ENCODE assay signal across 36 cellular contexts in the genomic region with DNA sequence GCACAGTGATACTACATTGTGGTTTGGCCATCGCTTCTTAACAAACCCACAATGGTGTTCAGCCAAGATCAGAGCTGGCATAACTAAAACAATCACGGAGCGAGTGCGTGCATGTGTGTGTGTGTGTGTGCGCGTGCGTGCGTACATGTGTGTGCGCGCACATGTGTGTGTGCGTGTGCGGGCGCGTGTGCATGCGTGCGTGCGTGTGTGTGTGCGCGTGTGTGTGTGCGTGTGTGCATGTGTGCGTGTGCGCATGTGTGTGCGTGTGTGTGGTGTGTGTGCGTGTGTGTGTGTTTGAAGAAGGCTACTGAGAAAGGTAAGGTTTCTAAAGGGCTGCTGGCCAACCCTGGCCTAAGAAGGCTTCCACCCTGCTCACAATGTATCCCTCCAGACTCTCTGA.
"Had no signal": no experiment of that assay in that cellular context is flagged by ENCODE, and none has a peak within 500 bp of the region (broad histone marks: within the 10 kb centered on the region; RNA-seq: fewer than 3 reads in every experiment).

No MANE protein-coding gene starts in this region.

- H3K36me3 Mint-ChIP-seq: activated CD4-positive, alpha-beta memory T cell treated with anti-CD3 and anti-CD28 coated beads for 36 hours; activated naive CD4-positive, alpha-beta T cell treated with anti-CD3 and anti-CD28 coated beads, Interleukin-2, amount 50 U/mL, for 72 hours; activated naive CD8-positive, alpha-beta T cell treated with anti-CD3 and anti-CD28 coated beads for 36 hours had no signal

- H3K4me3 Mint-ChIP-seq: activated B cell treated with CpG ODN at 0.5 μM for 24 hours; activated CD4-positive, alpha-beta memory T cell treated with anti-CD3 and anti-CD28 coated beads for 36 hours; activated CD4-positive, alpha-beta T cell treated with anti-CD3 and anti-CD28 coated beads, Interleukin-2, amount 10 ng/mL, durations not matched to agents 24 days and 14 days; activated CD8-positive, alpha-beta T cell treated with anti-CD3 and anti-CD28 coated beads for 36 hours; activated naive CD4-positive, alpha-beta T cell treated with anti-CD3 and anti-CD28 coated beads for 36 hours; activated naive CD8-positive, alpha-beta T cell treated with anti-CD3 and anti-CD28 coated beads for 36 hours; activated T-cell treated with anti-CD3 and anti-CD28 coated beads, Interleukin-2, amount 50 U/mL, for 4 hours; activated T-cell treated with anti-CD3 and anti-CD28 coated beads, Interleukin-2, amount 50 U/mL, for 72 hours; activated T-helper 1 cell treated with anti-CD3 and anti-CD28 coated beads, Interleukin-12 subunit alpha, Interleukin-12 subunit beta, Interleukin-2, Interleukin-4 antibody, amounts not matched to agents 30 ng/mL and 10 ng/mL and 1 ng/mL, durations not matched to agents 14 hours and 24 hours and 36 hours; activated T-helper 17 cell treated with anti-CD3 and anti-CD28 coated beads, Interleukin-2, amount 50 U/mL, for 72 hours; T-helper 1 cell treated with Interleukin-12 subunit alpha and Interleukin-12 subunit beta and Interleukin-4 antibody, amounts not matched to agents 30 μg/mL and 1 μg/mL, for 36 hours; T-helper 2 cell treated with Interferon-gamma antibody and Interleukin-4, amounts not matched to agents 5 μg/mL and 100 μg/mL, for 36 hours had no signal

- H3K4me1 Mint-ChIP-seq: activated B cell treated with CpG ODN at 0.5 μM for 24 hours; activated CD4-positive, alpha-beta T cell treated with anti-CD3 and anti-CD28 coated beads, Interleukin-2, amount 10 ng/mL, durations not matched to agents 24 days and 14 days; activated naive CD8-positive, alpha-beta T cell treated with anti-CD3 and anti-CD28 coated beads for 36 hours; activated T-helper 17 cell treated with anti-CD3 and anti-CD28 coated beads, Interleukin-2, amount 50 U/mL, for 72 hours had no signal

- ATAC-seq: activated CD8-positive, alpha-beta T cell treated with anti-CD3 and anti-CD28 coated beads for 36 hours; activated naive CD4-positive, alpha-beta T cell treated with anti-CD3 and anti-CD28 coated beads, Interleukin-2, amount 50 U/mL, for 72 hours; activated T-cell treated with anti-CD3 and anti-CD28 coated beads, Interleukin-2, amount 50 U/mL, for 4 hours; activated T-cell treated with anti-CD3 and anti-CD28 coated beads, Interleukin-2, amount 50 U/mL, for 72 hours; activated T-helper 17 cell treated with anti-CD3 and anti-CD28 coated beads, Interleukin-2, amount 50 U/mL, for 72 hours; body of pancreas had no signal

- H3K27me3 Mint-ChIP-seq: activated B cell treated with CpG ODN at 0.5 μM for 24 hours; activated CD4-positive, alpha-beta memory T cell treated with anti-CD3 and anti-CD28 coated beads for 36 hours; activated CD4-positive, alpha-beta T cell treated with anti-CD3 and anti-CD28 coated beads, Interleukin-2, amount 10 ng/mL, durations not matched to agents 24 days and 14 days; activated CD8-positive, alpha-beta T cell treated with anti-CD3 and anti-CD28 coated beads for 36 hours; activated T-helper 17 cell treated with anti-CD3 and anti-CD28 coated beads, Interleukin-2, amount 50 U/mL, for 72 hours had no signal

- DNase-seq: activated B cell treated with CpG ODN at 0.5 μM for 24 hours; activated CD4-positive, alpha-beta memory T cell treated with anti-CD3 and anti-CD28 coated beads for 36 hours; activated CD4-positive, alpha-beta T cell treated with anti-CD3 and anti-CD28 coated beads for 4 hours; activated CD4-positive, alpha-beta T cell treated with anti-CD3 and anti-CD28 coated beads, Interleukin-2, amount 10 ng/mL, durations not matched to agents 24 days and 14 days; activated CD4-positive, alpha-beta T cell treated with anti-CD3 and anti-CD28 coated beads, Interleukin-2, amount 50 U/mL, for 1 hour; activated CD4-positive, alpha-beta T cell treated with anti-CD3 and anti-CD28 coated beads, Interleukin-2, amount 50 U/mL, for 4 hours; activated CD4-positive, CD25-positive, alpha-beta regulatory T cell treated with anti-CD3 and anti-CD28 coated beads, Interleukin-2, amount 50 U/mL, for 72 hours; activated CD8-positive, alpha-beta memory T cell treated with anti-CD3 and anti-CD28 coated beads, Interleukin-2, amount 50 U/mL, for 4 hours; activated CD8-positive, alpha-beta T cell treated with anti-CD3 and anti-CD28 coated beads for 36 hours; activated effector memory CD4-positive, alpha-beta T cell treated with anti-CD3 and anti-CD28 coated beads, Interleukin-2, amount 50 U/mL, for 16 hours; activated gamma-delta T cell treated with Interleukin-2 at 50 U/mL for 16 hours; activated naive CD4-positive, alpha-beta T cell; activated naive CD4-positive, alpha-beta T cell treated with anti-CD3 and anti-CD28 coated beads for 36 hours; activated naive CD4-positive, alpha-beta T cell treated with anti-CD3 and anti-CD28 coated beads, Interleukin-2, amount 50 U/mL, for 16 hours; activated naive CD8-positive, alpha-beta T cell treated with anti-CD3 and anti-CD28 coated beads for 36 hours; activated T-cell treated with anti-CD3 and anti-CD28 coated beads for 4 hours; activated T-cell treated with anti-CD3 and anti-CD28 coated beads, Interleukin-2, amount 50 U/mL, for 1 hour; activated T-cell treated with anti-CD3 and anti-CD28 coated beads, Interleukin-2, amount 50 U/mL, for 4 hours; activated T-cell treated with anti-CD3 and anti-CD28 coated beads, Interleukin-2, amount 50 U/mL, for 72 hours; adrenal gland; amniotic stem cell; aorta; body of pancreas; brain microvascular endothelial cell; central memory CD4-positive, alpha-beta T cell; T-helper 1 cell; T-helper 2 cell; T-helper 9 cell had no signal

- H3K36me3 ChIP-seq: adrenal gland, brain microvascular endothelial cell, breast epithelium had no signal

- H3K4me1 ChIP-seq: adrenal gland, body of pancreas, breast epithelium had no signal

- FAIRE-seq: TTC549 had no signal

- H3K27ac Mint-ChIP-seq: activated B cell treated with CpG ODN at 0.5 μM for 24 hours; activated CD4-positive, alpha-beta memory T cell treated with anti-CD3 and anti-CD28 coated beads for 36 hours; activated CD4-positive, alpha-beta T cell treated with anti-CD3 and anti-CD28 coated beads, Interleukin-2, amount 10 ng/mL, durations not matched to agents 24 days and 14 days; activated CD8-positive, alpha-beta T cell treated with anti-CD3 and anti-CD28 coated beads for 36 hours; activated naive CD4-positive, alpha-beta T cell treated with anti-CD3 and anti-CD28 coated beads for 36 hours; activated naive CD4-positive, alpha-beta T cell treated with anti-CD3 and anti-CD28 coated beads, Interleukin-2, amount 50 U/mL, for 72 hours; activated naive CD8-positive, alpha-beta T cell treated with anti-CD3 and anti-CD28 coated beads for 36 hours; activated T-cell treated with anti-CD3 and anti-CD28 coated beads, Interleukin-2, amount 50 U/mL, for 72 hours; activated T-helper 1 cell treated with anti-CD3 and anti-CD28 coated beads, Interleukin-12 subunit alpha, Interleukin-12 subunit beta, Interleukin-2, Interleukin-4 antibody, amounts not matched to agents 30 ng/mL and 10 ng/mL and 1 ng/mL, durations not matched to agents 14 hours and 24 hours and 36 hours; activated T-helper 17 cell treated with anti-CD3 and anti-CD28 coated beads, Interleukin-2, amount 50 U/mL, for 72 hours; T-helper 1 cell treated with Interleukin-12 subunit alpha and Interleukin-12 subunit beta and Interleukin-4 antibody, amounts not matched to agents 30 μg/mL and 1 μg/mL, for 36 hours; T-helper 2 cell treated with Interferon-gamma antibody and Interleukin-4, amounts not matched to agents 5 μg/mL and 100 μg/mL, for 36 hours had no signal

- H3K4me3 ChIP-seq: adrenal gland, body of pancreas, breast epithelium had no signal

- H3K27me3 ChIP-seq: adrenal gland, body of pancreas, brain microvascular endothelial cell, breast epithelium had no signal

- H3K9me3 Mint-ChIP-seq: activated CD4-positive, alpha-beta memory T cell treated with anti-CD3 and anti-CD28 coated beads for 36 hours; activated CD4-positive, alpha-beta T cell treated with anti-CD3 and anti-CD28 coated beads, Interleukin-2, amount 10 ng/mL, durations not matched to agents 24 days and 14 days; activated CD8-positive, alpha-beta T cell treated with anti-CD3 and anti-CD28 coated beads for 36 hours; activated naive CD4-positive, alpha-beta T cell treated with anti-CD3 and anti-CD28 coated beads, Interleukin-2, amount 50 U/mL, for 72 hours; activated naive CD8-positive, alpha-beta T cell treated with anti-CD3 and anti-CD28 coated beads for 36 hours; activated T-cell treated with anti-CD3 and anti-CD28 coated beads, Interleukin-2, amount 50 U/mL, for 4 hours; activated T-helper 1 cell treated with anti-CD3 and anti-CD28 coated beads, Interleukin-12 subunit alpha, Interleukin-12 subunit beta, Interleukin-2, Interleukin-4 antibody, amounts not matched to agents 30 ng/mL and 10 ng/mL and 1 ng/mL, durations not matched to agents 14 hours and 24 hours and 36 hours; T-helper 1 cell treated with Interleukin-12 subunit alpha and Interleukin-12 subunit beta and Interleukin-4 antibody, amounts not matched to agents 30 μg/mL and 1 μg/mL, for 36 hours; T-helper 2 cell treated with Interferon-gamma antibody and Interleukin-4, amounts not matched to agents 5 μg/mL and 100 μg/mL, for 36 hours had no signal

- H3K27ac ChIP-seq: adrenal gland, body of pancreas, brain microvascular endothelial cell, breast epithelium, VCaP had no signal

- H3K9me3 ChIP-seq: adrenal gland, body of pancreas, breast epithelium had no signal
